ENCODE assay signal across 16 cellular contexts in genomic region chr5:77637170-77638074, GRCh38. TPM values are rescaled to one million over a fixed set of nuclear protein-coding genes. Genes with fewer than 3 reads are reported as not detected.
DNase-seq lines count a peak whose midpoint lies in the region; ATAC-seq and TF ChIP-seq lines count a peak whose summit lies in the region.
"Had no signal": no experiment of that assay in that cellular context is flagged by ENCODE, and none has a peak within 500 bp of the region (broad histone marks: within the 10 kb centered on the region; RNA-seq: fewer than 3 reads in every experiment).

No MANE protein-coding gene starts in this region.

- H3K4me2 ChIP-seq in GM23338 (peak overlapping the region; percentile 77), neural cell (ENCODE audit: low read length) (no peak overlapping the region)

- no peak overlapping the region for H3K9ac ChIP-seq in neural cell (ENCODE audit: low read length)

- H3K27me3 Mint-ChIP-seq in GM23338 (ENCODE audit: insufficient read depth, low read depth, poor library complexity) (peaks cover 98% of the 10 kb centered on the region), osteocyte (ENCODE audit: unreplicated experiment) (peaks cover 87% of the 10 kb centered on the region)
- peaks cover 56% of the 10 kb centered on the region for H3K27me3 Mint-ChIP-seq in activated naive CD8-positive, alpha-beta T cell

- DNase-seq in NCI-H82 (lab: John Stamatoyannopoulos, UW) (peak; percentile 16), NCI-H82 treated with DMSO at 0.1 percent for 48 hours (lab: John Stamatoyannopoulos, UW; ENCODE audit: unreplicated experiment) (no peak), GM23338 (ENCODE audit: low spot score) (peak; percentile 51), osteocyte (ENCODE audit: extremely low spot score, unreplicated experiment) (no peak), COR-L47 (lab: John Stamatoyannopoulos, UW) (no peak)
- DNase-seq: DMS79 treated with DMSO at 0.1 percent for 48 hours, foreskin fibroblast, upper lobe of right lung had no signal

- no peaks in the 10 kb centered on the region for H3K36me3 ChIP-seq in GM23338 (ENCODE audit: insufficient read depth)
- no peaks in the 10 kb centered on the region for H3K36me3 ChIP-seq in neural cell (ENCODE audit: insufficient read depth, low read length)
- H3K36me3 ChIP-seq: upper lobe of right lung had no signal

- peaks cover 99% of the 10 kb centered on the region for H3K27me3 ChIP-seq in GM23338 (ENCODE audit: insufficient read depth)
- peaks cover 100% of the 10 kb centered on the region for H3K27me3 ChIP-seq in neural cell (ENCODE audit: insufficient read depth, low read depth, low read length)

- H3K79me2 ChIP-seq in GM23338 (replicated peaks; ENCODE audit: insufficient read depth) = no peaks in the 10 kb centered on the region
- no peaks in the 10 kb centered on the region for H3K79me2 ChIP-seq in neural cell (replicated peaks; ENCODE audit: insufficient read depth, low read length)

- H3K4me3 ChIP-seq in GM23338 (peak overlapping the region; percentile 46), neural cell (ENCODE audit: low read length) (no peak overlapping the region)
- H3K4me3 ChIP-seq: upper lobe of right lung had no signal

- H3K4me3 Mint-ChIP-seq in GM23338 (peak overlapping the region; percentile 47), osteocyte (ENCODE audit: unreplicated experiment) (no peak overlapping the region)
- peak overlapping the region; percentile 73 for H3K4me3 Mint-ChIP-seq in activated naive CD8-positive, alpha-beta T cell
- H3K4me3 Mint-ChIP-seq: dendritic cell treated with granulocyte-macrophage colony-stimulating factor and Interleukin-4, amounts not matched to agents 40 ng/mL and 50 ng/mL, for 4 days had no signal

- ATAC-seq in GM23338 = no peak
- ATAC-seq in GM19463 (IDR thresholded peaks at IDR 0.05; ENCODE audit: unreplicated experiment) = no peak
- ATAC-seq: Right ventricle myocardium inferior had no signal

- H3K36me3 Mint-ChIP-seq in GM23338 (ENCODE audit: low read depth) (no peaks in the 10 kb centered on the region; the same call in 2 of the 3 replicates), osteocyte (ENCODE audit: unreplicated experiment) (peaks cover 6% of the 10 kb centered on the region)
- peaks cover 3% of the 10 kb centered on the region for H3K36me3 Mint-ChIP-seq in activated naive CD8-positive, alpha-beta T cell

- TF ChIP-seq CTCF in GM23338 (conservative IDR thresholded peaks at IDR 0.05; ENCODE audit: low read depth in 2 of 2) (no peak), neural cell (IDR thresholded peaks at IDR 0.05; ENCODE audit: poor library complexity, severe bottlenecking) (no peak), osteocyte (IDR thresholded peaks at IDR 0.05) (no peak)

- peaks cover 40% of the 10 kb centered on the region for H4K20me1 ChIP-seq in GM23338 (replicated peaks; ENCODE audit: insufficient read depth)
- no peaks in the 10 kb centered on the region for H4K20me1 ChIP-seq in neural cell (ENCODE audit: insufficient read depth)

- H2AFZ ChIP-seq in GM23338 (no peak overlapping the region), neural cell (ENCODE audit: low read depth, low read length) (no peak overlapping the region)

- peaks cover 35% of the 10 kb centered on the region for H3K4me1 ChIP-seq in GM23338 (ENCODE audit: insufficient read depth)

- H3K9me3 ChIP-seq in neural cell (ENCODE audit: low read length) = no peaks in the 10 kb centered on the region
- H3K9me3 ChIP-seq: upper lobe of right lung had no signal

- TF ChIP-seq EP300 in neural cell (conservative IDR thresholded peaks at IDR 0.05; ENCODE audit: poor library complexity, severe bottlenecking) = no peak

- H3K27ac Mint-ChIP-seq in GM23338 (no peak overlapping the region), osteocyte (ENCODE audit: unreplicated experiment) (no peak overlapping the region)
- H3K27ac Mint-ChIP-seq in activated naive CD8-positive, alpha-beta T cell = no peak overlapping the region
- H3K27ac Mint-ChIP-seq: dendritic cell treated with granulocyte-macrophage colony-stimulating factor and Interleukin-4, amounts not matched to agents 40 ng/mL and 50 ng/mL, for 4 days; H9 had no signal

- no peak for TF ChIP-seq RAD21 in neural cell (conservative IDR thresholded peaks at IDR 0.05)

- H3K27ac ChIP-seq in GM23338 (ENCODE audit: low read depth) (no peak overlapping the region), neural cell (ENCODE audit: low read length) (no peak overlapping the region)
- H3K27ac ChIP-seq: upper lobe of right lung had no signal

- peaks cover 29% of the 10 kb centered on the region for H3F3A ChIP-seq in GM23338 (replicated peaks; ENCODE audit: low read depth)
- no peaks in the 10 kb centered on the region for H3F3A ChIP-seq in neural cell (ENCODE audit: insufficient read depth, low read length, poor library complexity, severe bottlenecking)

- H3K9me2 ChIP-seq in GM23338 (ENCODE audit: insufficient read depth) (no peaks in the 10 kb centered on the region), neural cell (ENCODE audit: insufficient read depth, low read length) (no peaks in the 10 kb centered on the region)

- H3K9me3 Mint-ChIP-seq in GM23338 = peaks cover 8% of the 10 kb centered on the region; the same call in 2 of the 3 replicates
- H3K9me3 Mint-ChIP-seq in activated naive CD8-positive, alpha-beta T cell (ENCODE audit: low read depth) = peaks cover 3% of the 10 kb centered on the region
- no peaks in the 10 kb centered on the region for H3K9me3 Mint-ChIP-seq in osteocyte (ENCODE audit: unreplicated experiment)
- H3K9me3 Mint-ChIP-seq: dendritic cell treated with granulocyte-macrophage colony-stimulating factor and Interleukin-4, amounts not matched to agents 40 ng/mL and 50 ng/mL, for 4 days had no signal

- H3K4me1 Mint-ChIP-seq in GM23338 = peaks cover 51% of the 10 kb centered on the region
- peaks cover 20% of the 10 kb centered on the region for H3K4me1 Mint-ChIP-seq in activated naive CD8-positive, alpha-beta T cell (ENCODE audit: low read depth)
- peaks cover 26% of the 10 kb centered on the region for H3K4me1 Mint-ChIP-seq in osteocyte (ENCODE audit: unreplicated experiment)

TF ChIP-seq in GM23338, 12 proteins besides CTCF, POLR2A, EP300 and RAD21 (continues in another document):
- TF ChIP-seq ZNF331 (CRISPR knock-in tag; IDR thresholded peaks at IDR 0.05; ENCODE audit: low read depth) = no peak

TF ChIP-seq in neural cell, 6 proteins besides CTCF, POLR2A, EP300 and RAD21:
- TF ChIP-seq TAF1 (IDR thresholded peaks at IDR 0.05; ENCODE audit: low read depth) (no peak), MXI1 (conservative IDR thresholded peaks at IDR 0.05; ENCODE audit: poor library complexity, severe bottlenecking) (no peak), POLR2AphosphoS5 (IDR thresholded peaks at IDR 0.05) (peak; percentile 31), EZH2 (IDR thresholded peaks at IDR 0.05; ENCODE audit: borderline replicate concordance, insufficient read depth, low read length, poor library complexity, severe bottlenecking) (peak; percentile 41), REST (IDR thresholded peaks at IDR 0.05; ENCODE audit: borderline replicate concordance) (no peak), SMC3 (conservative IDR thresholded peaks at IDR 0.05; ENCODE audit: poor library complexity) (no peak)

RNA-seq across cellular contexts. Expression of gene OTP, which starts 1.1 kb away (rescaled TPM):
- not detected in 2 replicates for total RNA-seq in GM23338 (2014; rRNA removed; shearing (Covaris generic))
- polyA plus RNA-seq in GM23338 (2016; fragmentation: Nextera tagmentation; extraction: Ambion mirVana) = not detected in 2 replicates
- polyA plus RNA-seq in neural cell = not detected in 2 replicates
- polyA minus RNA-seq in neural cell = not detected in 2 replicates
- not detected in 2 replicates for total RNA-seq in osteocyte
- total RNA-seq: H9, NCI-H460, Right ventricle myocardium inferior, upper lobe of right lung had no signal
- polyA plus RNA-seq: keratinocyte had no signal

Comparison
In these comparisons a context has a peak if more than half of its experiments do, and no peak if none do; other contexts are left out.
1. DNase-seq: peak in NCI-H82 (single experiment) and GM23338 (single experiment); none in NCI-H82 treated with DMSO at 0.1 percent for 48 hours (single experiment), osteocyte (single experiment) and COR-L47 (single experiment).